ENCODE assay signal across 23 cellular contexts in the genomic region with DNA sequence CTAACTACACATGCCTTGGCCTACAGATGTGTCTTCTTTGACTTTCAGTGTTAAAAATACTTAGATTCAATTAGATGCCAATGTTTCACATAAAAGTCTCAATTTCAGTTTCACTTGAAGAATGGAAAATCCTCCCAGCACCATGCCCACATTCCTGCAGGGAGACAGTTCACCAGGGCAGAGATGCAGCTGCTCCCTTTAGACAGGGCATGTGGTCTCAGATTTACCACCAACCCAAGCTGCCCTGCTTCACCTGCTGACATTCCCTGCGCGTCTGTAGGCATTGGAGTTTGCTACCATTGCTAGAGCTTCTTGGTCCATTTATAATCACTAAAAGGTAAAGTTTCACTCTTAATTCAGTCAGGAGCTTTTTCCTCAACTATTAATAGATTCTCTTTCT.
"Had no signal": no experiment of that assay in that cellular context is flagged by ENCODE, and none has a peak within 500 bp of the region (broad histone marks: within the 10 kb centered on the region; RNA-seq: fewer than 3 reads in every experiment).

No MANE protein-coding gene starts in this region.

- H3K9me3 ChIP-seq: adrenal gland had no signal

- H3K27ac ChIP-seq: adrenal gland, SK-N-MC, WERI-Rb-1 had no signal

- H3K4me3 ChIP-seq: adrenal gland, K562, SK-N-MC had no signal

- H3K27me3 ChIP-seq: adrenal gland had no signal

- H3K36me3 ChIP-seq: adrenal gland, WERI-Rb-1 had no signal

- ATAC-seq: activated CD4-positive, CD25-positive, alpha-beta regulatory T cell treated with anti-CD3 and anti-CD28 coated beads, Interleukin-2, amount 50 U/mL, for 24 hours; activated CD8-positive, alpha-beta T cell treated with anti-CD3 and anti-CD28 coated beads for 36 hours; activated T-cell treated with anti-CD3 and anti-CD28 coated beads, Interleukin-2, amount 50 U/mL, for 72 hours; K562; T-cell had no signal

- DNase-seq: activated CD4-positive, alpha-beta T cell treated with anti-CD3 and anti-CD28 coated beads for 4 hours; activated CD8-positive, alpha-beta memory T cell treated with anti-CD3 and anti-CD28 coated beads, Interleukin-2, amount 50 U/mL, for 4 hours; activated CD8-positive, alpha-beta T cell treated with anti-CD3 and anti-CD28 coated beads for 36 hours; activated gamma-delta T cell treated with Interleukin-2 at 50 U/mL for 16 hours; activated naive CD4-positive, alpha-beta T cell treated with anti-CD3 and anti-CD28 coated beads, Interleukin-2, amount 50 U/mL, for 16 hours; activated naive CD8-positive, alpha-beta T cell treated with anti-CD3 and anti-CD28 coated beads, Interleukin-2, amount 10 ng/mL, durations not matched to agents 7 days and 5 days; activated T-cell treated with anti-CD3 and anti-CD28 coated beads, Interleukin-2, amount 50 U/mL, for 72 hours; adrenal gland; anterior cingulate cortex; NCI-H1092; NCI-H1417; NCI-H1930; NCI-H2171 treated with DMSO at 0.1 percent for 48 hours; NCI-H226; NCI-H526; NCI-H774; SIG-M5; T-cell; T-helper 2 cell; WERI-Rb-1 had no signal
